Comparison of ENCODE assay signal across 22 cellular contexts in the genomic region with DNA sequence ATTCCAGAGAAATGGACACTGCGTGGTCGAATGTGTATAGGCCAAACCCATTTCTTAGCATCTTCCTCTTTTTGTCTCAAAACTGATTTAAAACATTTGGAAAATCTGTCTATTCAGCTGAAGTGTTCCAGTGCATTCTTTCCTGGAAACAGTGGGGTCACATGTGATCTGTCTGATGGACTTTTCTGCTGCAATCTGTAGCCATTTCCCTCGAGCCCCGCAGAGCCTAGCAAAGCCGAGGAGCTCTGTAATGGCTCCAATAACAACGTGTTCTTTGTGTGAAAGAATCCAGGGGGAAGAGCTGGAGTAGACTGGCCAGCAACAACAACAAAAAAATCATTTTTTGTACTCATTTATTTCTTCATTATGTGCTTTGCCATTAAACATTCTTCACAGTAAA.
A peak's percentile ranks its signal among the peaks of the same experiment; 100 is the strongest.
DNase-seq lines count a peak whose midpoint lies in the region; ATAC-seq and TF ChIP-seq lines count a peak whose summit lies in the region.
"Had no signal": no experiment of that assay in that cellular context is flagged by ENCODE, and none has a peak within 500 bp of the region (broad histone marks: within the 10 kb centered on the region; RNA-seq: fewer than 3 reads in every experiment).

No MANE protein-coding gene starts in this region.

- no peak overlapping the region for H3K4me3 ChIP-seq in GM23338
- H3K4me3 ChIP-seq in right cardiac atrium (ENCODE audit: low read length), result no peak overlapping the region
- H3K4me3 ChIP-seq: dorsolateral prefrontal cortex, vagina had no signal

- no peaks in the 10 kb centered on the region for H3K9me3 Mint-ChIP-seq in GM23338
- H3K9me3 Mint-ChIP-seq in brain, result peaks cover 0 to 2% (median 0%) of the 10 kb centered on the region in 5 experiments
- H3K9me3 Mint-ChIP-seq: activated naive CD8-positive, alpha-beta T cell treated with anti-CD3 and anti-CD28 coated beads, Interleukin-2, amount 10 ng/mL, durations not matched to agents 7 days and 5 days; activated T-helper 17 cell treated with anti-CD3 and anti-CD28 coated beads, Interleukin-2, amount 50 U/mL, for 72 hours; mesothelial cell of epicardium; T-cell had no signal

- no peaks in the 10 kb centered on the region for H3F3A ChIP-seq in GM23338 (replicated peaks; ENCODE audit: low read depth)

- no peak for ATAC-seq in GM23338
- peak in 1 of 2 donors; percentile 78 for ATAC-seq in right cardiac atrium
- no peak for ATAC-seq in GM19035 (IDR thresholded peaks at IDR 0.05; ENCODE audit: unreplicated experiment)
- ATAC-seq in GM21447 (IDR thresholded peaks at IDR 0.05; ENCODE audit: unreplicated experiment), result no peak
- ATAC-seq: activated CD4-positive, alpha-beta T cell treated with anti-CD3 and anti-CD28 coated beads for 36 hours; activated T-helper 17 cell treated with anti-CD3 and anti-CD28 coated beads, Interleukin-2, amount 50 U/mL, for 72 hours; T-cell had no signal

- peak overlapping the region; percentile 69; the same call in 1 of the 2 replicates for H2AFZ ChIP-seq in GM23338

- no peak overlapping the region for H3K4me2 ChIP-seq in GM23338

- DNase-seq in GM23338 (ENCODE audit: low spot score) (no peak), right cardiac atrium (peak; percentile 17 to 53 (median 23)), pons (ENCODE audit: low spot score) (peak; percentile 28), activated gamma-delta T cell (lab: John Stamatoyannopoulos, UW) (no peak), LoVo (ENCODE audit: low spot score) (no peak)
- DNase-seq: ACHN; activated CD4-positive, alpha-beta T cell treated with anti-CD3 and anti-CD28 coated beads for 36 hours; activated naive CD8-positive, alpha-beta T cell treated with anti-CD3 and anti-CD28 coated beads, Interleukin-2, amount 10 ng/mL, durations not matched to agents 7 days and 5 days; dorsolateral prefrontal cortex; foreskin fibroblast; NCI-H1417; NCI-H2107; NCI-H526; stimulated activated CD8-positive, alpha-beta memory T cell treated with anti-CD3 and anti-CD28 coated beads, Interleukin-4, amount 100 ng/mL, for 48 hours; T-cell had no signal

- H4K20me1 ChIP-seq in GM23338 (replicated peaks; ENCODE audit: insufficient read depth), result no peaks in the 10 kb centered on the region

- H3K9me2 ChIP-seq in GM23338 (ENCODE audit: insufficient read depth), result no peaks in the 10 kb centered on the region

- H3K36me3 Mint-ChIP-seq in GM23338 (ENCODE audit: low read depth), result no peaks in the 10 kb centered on the region
- no peaks in the 10 kb centered on the region for H3K36me3 Mint-ChIP-seq in brain
- H3K36me3 Mint-ChIP-seq: activated naive CD8-positive, alpha-beta T cell treated with anti-CD3 and anti-CD28 coated beads, Interleukin-2, amount 10 ng/mL, durations not matched to agents 7 days and 5 days; mesothelial cell of epicardium; T-cell had no signal

- H3K79me2 ChIP-seq in GM23338 (replicated peaks; ENCODE audit: insufficient read depth), result no peaks in the 10 kb centered on the region

- intact Hi-C loops in right cardiac atrium (cut with DNase I), result no loop called here

- H3K27me3 ChIP-seq in GM23338 (ENCODE audit: insufficient read depth) (no peaks in the 10 kb centered on the region), right cardiac atrium (ENCODE audit: control insufficient read depth, insufficient read depth) (no peaks in the 10 kb centered on the region)
- H3K27me3 ChIP-seq: dorsolateral prefrontal cortex, neutrophil, vagina had no signal

- no peaks in the 10 kb centered on the region for H3K4me1 ChIP-seq in GM23338 (ENCODE audit: insufficient read depth)
- no peaks in the 10 kb centered on the region for H3K4me1 ChIP-seq in right cardiac atrium (ENCODE audit: control insufficient read depth, insufficient read depth, low read length)
- H3K4me1 ChIP-seq: vagina had no signal

- H3K27ac ChIP-seq in GM23338 (ENCODE audit: low read depth) (no peak overlapping the region), right cardiac atrium (ENCODE audit: low read length) (no peak overlapping the region)
- H3K27ac ChIP-seq: dorsolateral prefrontal cortex, neutrophil, vagina had no signal

- H3K4me1 Mint-ChIP-seq in GM23338 (0 out of 3 replicates have a peak, but pooled peaks cover 4% of the 10 kb centered on the region), brain (peaks cover 44% of the 10 kb centered on the region)
- H3K4me1 Mint-ChIP-seq: activated CD4-positive, alpha-beta T cell treated with anti-CD3 and anti-CD28 coated beads for 36 hours; activated naive CD8-positive, alpha-beta T cell treated with anti-CD3 and anti-CD28 coated beads, Interleukin-2, amount 10 ng/mL, durations not matched to agents 7 days and 5 days; activated T-helper 17 cell treated with anti-CD3 and anti-CD28 coated beads, Interleukin-2, amount 50 U/mL, for 72 hours; T-cell had no signal

- no peaks in the 10 kb centered on the region for H3K9me3 ChIP-seq in right cardiac atrium (ENCODE audit: control insufficient read depth, low read length)
- H3K9me3 ChIP-seq: neutrophil, vagina had no signal

- no peak overlapping the region for H3K27ac Mint-ChIP-seq in GM23338
- peak overlapping the region in 3 of 5 experiments; percentile 15 to 80 (median 78) for H3K27ac Mint-ChIP-seq in brain
- H3K27ac Mint-ChIP-seq: activated CD4-positive, alpha-beta T cell treated with anti-CD3 and anti-CD28 coated beads for 36 hours; activated naive CD8-positive, alpha-beta T cell treated with anti-CD3 and anti-CD28 coated beads, Interleukin-2, amount 10 ng/mL, durations not matched to agents 7 days and 5 days; activated T-helper 17 cell treated with anti-CD3 and anti-CD28 coated beads, Interleukin-2, amount 50 U/mL, for 72 hours; mesothelial cell of epicardium; T-cell had no signal

- WGBS in right cardiac atrium, result 47% methylated on average over 6 of the region's 6 CpGs

- no peaks in the 10 kb centered on the region for H3K36me3 ChIP-seq in GM23338 (ENCODE audit: insufficient read depth)
- H3K36me3 ChIP-seq: neutrophil, vagina had no signal

- H3K27me3 Mint-ChIP-seq in GM23338 (ENCODE audit: insufficient read depth, low read depth, poor library complexity), result no peaks in the 10 kb centered on the region
- H3K27me3 Mint-ChIP-seq in brain, result peaks cover 6% of the 10 kb centered on the region
- H3K27me3 Mint-ChIP-seq: activated CD4-positive, alpha-beta T cell treated with anti-CD3 and anti-CD28 coated beads for 36 hours; activated naive CD8-positive, alpha-beta T cell treated with anti-CD3 and anti-CD28 coated beads, Interleukin-2, amount 10 ng/mL, durations not matched to agents 7 days and 5 days had no signal

- TF ChIP-seq CTCF in GM23338 (conservative IDR thresholded peaks at IDR 0.05; ENCODE audit: low read depth in 2 of 2) (no peak), brain (conservative IDR thresholded peaks at IDR 0.05) (no peak)

- H3K4me3 Mint-ChIP-seq in GM23338 (no peak overlapping the region), brain (no peak overlapping the region)
- H3K4me3 Mint-ChIP-seq: activated CD4-positive, alpha-beta T cell treated with anti-CD3 and anti-CD28 coated beads for 36 hours; activated naive CD8-positive, alpha-beta T cell treated with anti-CD3 and anti-CD28 coated beads, Interleukin-2, amount 10 ng/mL, durations not matched to agents 7 days and 5 days; activated T-helper 17 cell treated with anti-CD3 and anti-CD28 coated beads, Interleukin-2, amount 50 U/mL, for 72 hours; mesothelial cell of epicardium; T-cell had no signal

TF ChIP-seq in GM23338, 12 proteins besides CTCF, POLR2A, EP300 and RAD21:
- TF ChIP-seq CREB1 (CRISPR knock-in tag; IDR thresholded peaks at IDR 0.05; ENCODE audit: low read depth), result no peak
- no peak for TF ChIP-seq EZH2 (IDR thresholded peaks at IDR 0.05; ENCODE audit: low read depth, unreplicated experiment)
- TF ChIP-seq ZNF331 (CRISPR knock-in tag; IDR thresholded peaks at IDR 0.05; ENCODE audit: low read depth), result no peak
- no peak for TF ChIP-seq STAT1 (IDR thresholded peaks at IDR 0.05; ENCODE audit: unreplicated experiment)
- no peak for TF ChIP-seq JUNB (IDR thresholded peaks at IDR 0.05; ENCODE audit: unreplicated experiment)

Comparison
In these comparisons a context has a peak if more than half of its experiments do, and no peak if none do; other contexts are left out.
1. DNase-seq: peak in right cardiac atrium (3 of 3) and pons (single experiment); none in GM23338 (single experiment), activated gamma-delta T cell (single experiment) and LoVo (single experiment).